11 cellular contexts compared by ENCODE assay signal in genomic region chr1:93679546-93679945, GRCh38. TPM values are rescaled to one million over a fixed set of nuclear protein-coding genes. Genes with fewer than 3 reads are reported as not detected.
DNase-seq lines count a peak whose midpoint lies in the region; ATAC-seq and TF ChIP-seq lines count a peak whose summit lies in the region.
"Had no signal": no experiment of that assay in that cellular context is flagged by ENCODE, and none has a peak within 500 bp of the region (broad histone marks: within the 10 kb centered on the region; RNA-seq: fewer than 3 reads in every experiment).

No MANE protein-coding gene starts in this region.

- WGBS in lung, 2 donors: 72 to 87% methylated on average over 4 of the region's 4 CpGs
- WGBS in lower leg skin, 2 donors: 78 to 92% methylated on average over 4 of the region's 4 CpGs

- ATAC-seq in lung (ENCODE audit: insufficient read depth, low FRiP score) (no peak), thoracic aorta (ENCODE audit: insufficient number of reproducible peaks, low FRiP score, low read depth) (no peak)
- ATAC-seq: activated CD8-positive, alpha-beta T cell treated with anti-CD3 and anti-CD28 coated beads, Interleukin-2, amount 10 ng/mL, durations not matched to agents 7 days and 5 days had no signal

- TF ChIP-seq POLR2A in lower leg skin (IDR thresholded peaks at IDR 0.05): no peak

- peaks cover 2% of the 10 kb centered on the region for H3K36me3 ChIP-seq in brain microvascular endothelial cell (replicated peaks)
- peaks cover 0 to 3% of the 10 kb centered on the region in 2 donors for H3K36me3 ChIP-seq in lung (ENCODE audit: control insufficient read depth in 2 of 2, insufficient read depth in 2 of 2, low read length in 2 of 2)
- no peaks in the 10 kb centered on the region for H3K36me3 ChIP-seq in thoracic aorta
- no peaks in the 10 kb centered on the region for H3K36me3 ChIP-seq in WERI-Rb-1

- peaks cover 2% of the 10 kb centered on the region for H3K36me3 Mint-ChIP-seq in IgD-negative memory B cell

- H3K27me3 Mint-ChIP-seq in IgD-negative memory B cell: no peaks in the 10 kb centered on the region

- no peaks in the 10 kb centered on the region for H3K27me3 ChIP-seq in brain microvascular endothelial cell (replicated peaks)
- H3K27me3 ChIP-seq in lung (ENCODE audit: control insufficient read depth, insufficient read depth): no peaks in the 10 kb centered on the region
- H3K27me3 ChIP-seq in thoracic aorta (replicated peaks; ENCODE audit: insufficient read depth): no peaks in the 10 kb centered on the region
- no peaks in the 10 kb centered on the region for H3K27me3 ChIP-seq in WERI-Rb-1 (ENCODE audit: insufficient read depth, low read depth, severe bottlenecking)

- H3K4me3 ChIP-seq in brain microvascular endothelial cell (ENCODE audit: low read depth, low read length): no peak overlapping the region
- H3K4me3 ChIP-seq in lung: no peak overlapping the region
- H3K4me3 ChIP-seq in thoracic aorta: peak overlapping the region; percentile 89
- no peak overlapping the region for H3K4me3 ChIP-seq in WERI-Rb-1 (ENCODE audit: low read depth, low read length)
- no peak overlapping the region for H3K4me3 ChIP-seq in lower leg skin (ENCODE audit: low read depth, poor library complexity, severe bottlenecking)

- H3K27ac ChIP-seq in brain microvascular endothelial cell: peak overlapping the region; percentile 21
- H3K27ac ChIP-seq in lung (ENCODE audit: low read depth in 1 of 2, low read length in 1 of 2): peak overlapping the region; percentile 37 to 52
- H3K27ac ChIP-seq in thoracic aorta: peak overlapping the region; percentile 83 to 92
- H3K27ac ChIP-seq in WERI-Rb-1: no peak overlapping the region

- DNase-seq in brain microvascular endothelial cell: no peak
- no peak for DNase-seq in lung (ENCODE audit: low spot score)
- no peak for DNase-seq in thoracic aorta (ENCODE audit: low spot score)
- DNase-seq in WERI-Rb-1: no peak
- DNase-seq in lower leg skin (ENCODE audit: low spot score in 2 of 2): no peak
- DNase-seq in activated CD4-positive, alpha-beta T cell treated with anti-CD3 and anti-CD28 coated beads for 1 hour: no peak
- DNase-seq: activated CD8-positive, alpha-beta T cell treated with anti-CD3 and anti-CD28 coated beads, Interleukin-2, amount 10 ng/mL, durations not matched to agents 7 days and 5 days; erythroblast; left ventricle myocardium superior; NCI-H510A treated with DMSO at 0.1 percent for 48 hours had no signal

- TF ChIP-seq CTCF in brain microvascular endothelial cell (IDR thresholded peaks at IDR 0.05; ENCODE audit: low read depth, low read length, missing control alignments) (no peak), lung (IDR thresholded peaks at IDR 0.05; ENCODE audit: control extremely low read depth, extremely low read depth) (no peak), thoracic aorta (IDR thresholded peaks at IDR 0.05) (no peak), WERI-Rb-1 (IDR thresholded peaks at IDR 0.05; ENCODE audit: low read depth, low read length) (no peak), lower leg skin (IDR thresholded peaks at IDR 0.05) (no peak)

- H3K4me3 Mint-ChIP-seq in IgD-negative memory B cell: peak overlapping the region in 3 of 4 donors; percentile 25 to 98 (median 85)
- H3K4me3 Mint-ChIP-seq: activated CD8-positive, alpha-beta T cell treated with anti-CD3 and anti-CD28 coated beads, Interleukin-2, amount 10 ng/mL, durations not matched to agents 7 days and 5 days had no signal

- H3K4me1 Mint-ChIP-seq in IgD-negative memory B cell: peaks cover 18 to 30% (median 27%) of the 10 kb centered on the region in 3 donors

- no peaks in the 10 kb centered on the region for H3K9me3 Mint-ChIP-seq in IgD-negative memory B cell

- H3K4me1 ChIP-seq in lung (ENCODE audit: control insufficient read depth in 2 of 2, insufficient read depth in 2 of 2, low read length in 2 of 2): peaks cover 0 to 22% of the 10 kb centered on the region in 2 donors
- H3K4me1 ChIP-seq in thoracic aorta (ENCODE audit: control insufficient read depth in 1 of 2, low read depth in 2 of 2): peaks cover 19 to 40% of the 10 kb centered on the region in 2 donors

- peak overlapping the region in 1 of 3 donors; percentile 92 for H3K27ac Mint-ChIP-seq in IgD-negative memory B cell
- H3K27ac Mint-ChIP-seq: activated CD8-positive, alpha-beta T cell treated with anti-CD3 and anti-CD28 coated beads, Interleukin-2, amount 10 ng/mL, durations not matched to agents 7 days and 5 days had no signal

- in situ Hi-C loops in brain microvascular endothelial cell (cut with HindIII; ENCODE audit: low pct_ligation_motif_present, low sequenced_read_pairs): no loop called here

- H3K9me3 ChIP-seq in lung (ENCODE audit: control insufficient read depth in 2 of 2, insufficient read depth in 1 of 2, low read length in 1 of 2) (no peaks in the 10 kb centered on the region), thoracic aorta (no peaks in the 10 kb centered on the region), WERI-Rb-1 (ENCODE audit: severe bottlenecking) (no peaks in the 10 kb centered on the region)

- intact Hi-C loops in lower leg skin (cut with DNase I; ENCODE audit: low total_unique reads): no loop called here

RNA-seq across cellular contexts. Expression of gene BCAR3, which starts 2.1 kb away (rescaled TPM):
- polyA plus RNA-seq in IgD-negative memory B cell: 2.7 TPM
- 10 to 100 TPM; 21.3 to 33.3 TPM for total RNA-seq in lung
- polyA plus RNA-seq in lung: 10 to 100 TPM; 12.2 to 15.1 TPM
- 10 to 100 TPM; 26.7 to 36.3 TPM for total RNA-seq in thoracic aorta
- total RNA-seq in lower leg skin: 10 to 100 TPM; 41.8 to 57.5 (median 45.8) TPM
